In genomic region chr22:22168941-22169867, GRCh38 we compare ENCODE assay signal across 1 cellular context.
TF ChIP-seq lines count a peak whose summit lies in the region.

No MANE protein-coding gene starts in this region.

TF ChIP-seq in K562, 482 proteins besides CTCF, POLR2A, EP300 and RAD21 (continued from another document and continues in another):
- no peak for TF ChIP-seq ZNF609 (CRISPR knock-in tag; IDR thresholded peaks at IDR 0.05; ENCODE audit: borderline replicate concordance)
- TF ChIP-seq HMGN3 (IDR thresholded peaks at IDR 0.05; ENCODE audit: borderline replicate concordance, extremely low read depth, insufficient read length, low read depth, low read length) = no peak
- no peak for TF ChIP-seq RBM17 (IDR thresholded peaks at IDR 0.05; ENCODE audit: borderline replicate concordance, low read depth, low read length)
- TF ChIP-seq, protein P1, sequence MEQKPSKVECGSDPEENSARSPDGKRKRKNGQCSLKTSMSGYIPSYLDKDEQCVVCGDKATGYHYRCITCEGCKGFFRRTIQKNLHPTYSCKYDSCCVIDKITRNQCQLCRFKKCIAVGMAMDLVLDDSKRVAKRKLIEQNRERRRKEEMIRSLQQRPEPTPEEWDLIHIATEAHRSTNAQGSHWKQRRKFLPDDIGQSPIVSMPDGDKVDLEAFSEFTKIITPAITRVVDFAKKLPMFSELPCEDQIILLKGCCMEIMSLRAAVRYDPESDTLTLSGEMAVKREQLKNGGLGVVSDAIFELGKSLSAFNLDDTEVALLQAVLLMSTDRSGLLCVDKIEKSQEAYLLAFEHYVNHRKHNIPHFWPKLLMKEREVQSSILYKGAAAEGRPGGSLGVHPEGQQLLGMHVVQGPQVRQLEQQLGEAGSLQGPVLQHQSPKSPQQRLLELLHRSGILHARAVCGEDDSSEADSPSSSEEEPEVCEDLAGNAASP (IDR thresholded peaks at IDR 0.05) = no peak
- TF ChIP-seq CHD2 (IDR thresholded peaks at IDR 0.05; ENCODE audit: low read depth, low read length) = no peak
- TF ChIP-seq RAD51 (IDR thresholded peaks at IDR 0.05; ENCODE audit: borderline replicate concordance, low read depth) = no peak
- TF ChIP-seq, protein P2, sequence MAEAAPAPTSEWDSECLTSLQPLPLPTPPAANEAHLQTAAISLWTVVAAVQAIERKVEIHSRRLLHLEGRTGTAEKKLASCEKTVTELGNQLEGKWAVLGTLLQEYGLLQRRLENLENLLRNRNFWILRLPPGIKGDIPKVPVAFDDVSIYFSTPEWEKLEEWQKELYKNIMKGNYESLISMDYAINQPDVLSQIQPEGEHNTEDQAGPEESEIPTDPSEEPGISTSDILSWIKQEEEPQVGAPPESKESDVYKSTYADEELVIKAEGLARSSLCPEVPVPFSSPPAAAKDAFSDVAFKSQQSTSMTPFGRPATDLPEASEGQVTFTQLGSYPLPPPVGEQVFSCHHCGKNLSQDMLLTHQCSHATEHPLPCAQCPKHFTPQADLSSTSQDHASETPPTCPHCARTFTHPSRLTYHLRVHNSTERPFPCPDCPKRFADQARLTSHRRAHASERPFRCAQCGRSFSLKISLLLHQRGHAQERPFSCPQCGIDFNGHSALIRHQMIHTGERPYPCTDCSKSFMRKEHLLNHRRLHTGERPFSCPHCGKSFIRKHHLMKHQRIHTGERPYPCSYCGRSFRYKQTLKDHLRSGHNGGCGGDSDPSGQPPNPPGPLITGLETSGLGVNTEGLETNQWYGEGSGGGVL (CRISPR knock-in tag; IDR thresholded peaks at IDR 0.05) = no peak
- TF ChIP-seq ZNF717 (CRISPR knock-in tag; IDR thresholded peaks at IDR 0.05) = peak; percentile 12; the same call in 1 of the 2 replicates
- no peak for TF ChIP-seq ZNF668 (CRISPR knock-in tag; IDR thresholded peaks at IDR 0.05)
- TF ChIP-seq ZMIZ1 (IDR thresholded peaks at IDR 0.05; ENCODE audit: low read depth in 2 of 2, low read length in 2 of 2) = no peak; a peak in 1 of 4 replicates
- TF ChIP-seq, protein P3, sequence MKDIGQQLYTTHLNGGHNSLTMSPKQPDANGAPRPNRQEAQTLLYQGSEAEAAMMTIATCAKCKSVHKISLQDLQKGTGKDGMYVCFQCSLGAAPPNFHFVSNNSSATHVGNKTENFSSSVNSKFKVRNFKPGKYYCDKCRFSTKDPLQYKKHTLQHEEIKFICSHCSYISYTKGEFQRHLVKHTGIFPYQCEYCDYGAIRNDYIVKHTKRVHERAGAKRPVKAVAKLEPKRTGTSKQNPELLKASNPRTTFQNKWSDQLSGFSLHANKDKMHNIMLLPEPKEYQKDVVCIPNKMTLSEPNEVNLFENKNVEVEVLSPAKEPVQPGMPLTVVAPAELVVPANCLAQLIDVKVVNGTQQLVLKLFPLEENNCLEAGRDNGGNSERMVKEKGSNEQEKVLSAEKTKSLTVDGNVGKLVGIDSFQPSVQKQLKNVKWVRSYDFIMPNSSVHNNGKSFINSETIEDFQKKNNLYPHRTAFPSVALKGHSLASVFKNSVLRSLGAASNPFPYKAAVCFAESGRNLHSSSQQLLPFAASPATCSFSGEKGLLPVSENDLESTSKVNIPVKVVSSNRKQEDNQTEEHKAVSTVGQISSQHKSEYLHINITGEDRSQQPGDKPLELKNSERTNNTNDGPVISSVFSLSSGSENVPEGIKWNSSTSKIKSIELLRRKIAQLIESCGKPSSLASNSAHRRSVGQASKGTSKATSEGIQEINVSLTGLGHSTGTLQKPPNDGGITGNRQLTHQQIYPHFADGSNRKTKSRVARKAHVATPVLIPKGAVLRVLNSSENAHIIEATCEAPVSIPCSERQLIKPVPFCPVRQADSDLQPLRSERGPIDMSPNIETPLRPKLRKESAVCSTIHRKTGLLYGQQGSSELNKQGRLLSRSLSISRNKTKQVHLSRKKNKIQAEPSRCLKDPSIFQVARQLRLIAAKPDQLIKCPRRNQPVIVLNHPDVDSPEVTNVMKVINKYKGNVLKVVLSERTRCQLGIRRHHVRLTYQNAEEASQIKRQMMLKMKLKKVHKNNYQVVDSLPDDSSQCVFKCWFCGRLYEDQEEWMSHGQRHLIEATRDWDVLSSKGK (CRISPR knock-in tag; IDR thresholded peaks at IDR 0.05) = no peak
- TF ChIP-seq ZKSCAN8 (CRISPR knock-in tag; IDR thresholded peaks at IDR 0.05) = no peak
- 0 out of 2 replicates have a peak, but pooled peaks have one; percentile 53 for TF ChIP-seq HEY1 (CRISPR knock-in tag; IDR thresholded peaks at IDR 0.05; ENCODE audit: borderline replicate concordance)
- no peak for TF ChIP-seq TCF7 (IDR thresholded peaks at IDR 0.05; ENCODE audit: borderline replicate concordance)
- no peak for TF ChIP-seq ETV1 (tag; conservative IDR thresholded peaks at IDR 0.05; ENCODE audit: low read depth)
- TF ChIP-seq, protein P4, sequence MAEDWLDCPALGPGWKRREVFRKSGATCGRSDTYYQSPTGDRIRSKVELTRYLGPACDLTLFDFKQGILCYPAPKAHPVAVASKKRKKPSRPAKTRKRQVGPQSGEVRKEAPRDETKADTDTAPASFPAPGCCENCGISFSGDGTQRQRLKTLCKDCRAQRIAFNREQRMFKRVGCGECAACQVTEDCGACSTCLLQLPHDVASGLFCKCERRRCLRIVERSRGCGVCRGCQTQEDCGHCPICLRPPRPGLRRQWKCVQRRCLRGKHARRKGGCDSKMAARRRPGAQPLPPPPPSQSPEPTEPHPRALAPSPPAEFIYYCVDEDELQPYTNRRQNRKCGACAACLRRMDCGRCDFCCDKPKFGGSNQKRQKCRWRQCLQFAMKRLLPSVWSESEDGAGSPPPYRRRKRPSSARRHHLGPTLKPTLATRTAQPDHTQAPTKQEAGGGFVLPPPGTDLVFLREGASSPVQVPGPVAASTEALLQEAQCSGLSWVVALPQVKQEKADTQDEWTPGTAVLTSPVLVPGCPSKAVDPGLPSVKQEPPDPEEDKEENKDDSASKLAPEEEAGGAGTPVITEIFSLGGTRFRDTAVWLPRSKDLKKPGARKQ (CRISPR knock-in tag; IDR thresholded peaks at IDR 0.05) = no peak
- no peak for TF ChIP-seq ZNF507 (tag; conservative IDR thresholded peaks at IDR 0.05)
- TF ChIP-seq RBM25 (IDR thresholded peaks at IDR 0.05; ENCODE audit: low read depth, low read length, severe bottlenecking) = no peak
- TF ChIP-seq IRF2 (CRISPR knock-in tag; IDR thresholded peaks at IDR 0.05) = no peak
- TF ChIP-seq ZNF644 (tag; IDR thresholded peaks at IDR 0.05; ENCODE audit: low read depth) = no peak
- TF ChIP-seq, protein P5, sequence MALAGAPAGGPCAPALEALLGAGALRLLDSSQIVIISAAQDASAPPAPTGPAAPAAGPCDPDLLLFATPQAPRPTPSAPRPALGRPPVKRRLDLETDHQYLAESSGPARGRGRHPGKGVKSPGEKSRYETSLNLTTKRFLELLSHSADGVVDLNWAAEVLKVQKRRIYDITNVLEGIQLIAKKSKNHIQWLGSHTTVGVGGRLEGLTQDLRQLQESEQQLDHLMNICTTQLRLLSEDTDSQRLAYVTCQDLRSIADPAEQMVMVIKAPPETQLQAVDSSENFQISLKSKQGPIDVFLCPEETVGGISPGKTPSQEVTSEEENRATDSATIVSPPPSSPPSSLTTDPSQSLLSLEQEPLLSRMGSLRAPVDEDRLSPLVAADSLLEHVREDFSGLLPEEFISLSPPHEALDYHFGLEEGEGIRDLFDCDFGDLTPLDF (CRISPR knock-in tag; IDR thresholded peaks at IDR 0.05) = no peak
- TF ChIP-seq NELFE (IDR thresholded peaks at IDR 0.05; ENCODE audit: insufficient read depth, insufficient read length) = no peak
- no peak for TF ChIP-seq PURB (CRISPR knock-in tag; IDR thresholded peaks at IDR 0.05; ENCODE audit: low read depth)
- 0 out of 4 replicates have a peak, but pooled peaks of 1 of the 2 experiments have one; percentile 34 for TF ChIP-seq TEAD1 (CRISPR knock-in tag; IDR thresholded peaks at IDR 0.05)
- TF ChIP-seq, protein P6, sequence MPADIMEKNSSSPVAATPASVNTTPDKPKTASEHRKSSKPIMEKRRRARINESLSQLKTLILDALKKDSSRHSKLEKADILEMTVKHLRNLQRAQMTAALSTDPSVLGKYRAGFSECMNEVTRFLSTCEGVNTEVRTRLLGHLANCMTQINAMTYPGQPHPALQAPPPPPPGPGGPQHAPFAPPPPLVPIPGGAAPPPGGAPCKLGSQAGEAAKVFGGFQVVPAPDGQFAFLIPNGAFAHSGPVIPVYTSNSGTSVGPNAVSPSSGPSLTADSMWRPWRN (IDR thresholded peaks at IDR 0.05; ENCODE audit: low read depth) = no peak; the same call in 1 of the 2 replicates
- no peak for TF ChIP-seq HMGXB4 (CRISPR knock-in tag; IDR thresholded peaks at IDR 0.05)
- no peak for TF ChIP-seq ZSCAN29 (IDR thresholded peaks at IDR 0.05)
- no peak for TF ChIP-seq KLF1 (tag; IDR thresholded peaks at IDR 0.05)
- no peak for TF ChIP-seq SMARCA5 (IDR thresholded peaks at IDR 0.05)
- TF ChIP-seq FOXM1 (IDR thresholded peaks at IDR 0.05; ENCODE audit: low read depth) = no peak
- no peak for TF ChIP-seq FOXM1 (CRISPR knock-in tag; IDR thresholded peaks at IDR 0.05; ENCODE audit: low read depth)
- TF ChIP-seq SMAD2 (IDR thresholded peaks at IDR 0.05; ENCODE audit: low read depth, low read length) = no peak
- TF ChIP-seq U2AF2 (optimal IDR thresholded peaks at IDR 0.05; ENCODE audit: low read depth, low read length) = no peak
- no peak for TF ChIP-seq ZFP36 (IDR thresholded peaks at IDR 0.05; ENCODE audit: low read depth, low read length, partially characterized antibody)
- TF ChIP-seq ZNF699 (CRISPR knock-in tag; IDR thresholded peaks at IDR 0.05; ENCODE audit: insufficient replicate concordance) = no peak
- no peak for TF ChIP-seq CC2D1A (IDR thresholded peaks at IDR 0.05)
- no peak for TF ChIP-seq ESRRA (IDR thresholded peaks at IDR 0.05; ENCODE audit: borderline replicate concordance, low read depth)
- no peak for TF ChIP-seq POLR2H (tag; IDR thresholded peaks at IDR 0.05; ENCODE audit: low read depth)
- TF ChIP-seq ZBTB8A (IDR thresholded peaks at IDR 0.05; ENCODE audit: partially characterized antibody) = no peak
- 0 out of 2 replicates have a peak, but pooled peaks have one; percentile 40 for TF ChIP-seq MYBL2 (IDR thresholded peaks at IDR 0.05; ENCODE audit: low read depth)
- TF ChIP-seq MYBL2 (CRISPR knock-in tag; IDR thresholded peaks at IDR 0.05; ENCODE audit: borderline replicate concordance) = no peak
